8 cellular contexts compared by ENCODE assay signal in genomic region chr11:104705475-104706195, GRCh38.
A peak's percentile ranks its signal among the peaks of the same experiment; 100 is the strongest.
DNase-seq lines count a peak whose midpoint lies in the region; ATAC-seq and TF ChIP-seq lines count a peak whose summit lies in the region.

No MANE protein-coding gene starts in this region.

- H3K4me3 ChIP-seq in GM12875 (ENCODE audit: low read depth, low read length) = peak overlapping the region; percentile 16

- ATAC-seq in HG02588 (IDR thresholded peaks at IDR 0.05; ENCODE audit: unreplicated experiment) = peak; percentile 99

- TF ChIP-seq CTCF in GM12875 (IDR thresholded peaks at IDR 0.05; ENCODE audit: borderline replicate concordance, insufficient read depth, low read depth, low read length) = no peak

- DNase-seq in NCI-H226 = peak; percentile 18
- peak; percentile 43 for DNase-seq in activated T-cell treated with anti-CD3 and anti-CD28 coated beads for 1 hour (ENCODE audit: low read depth)
- peak; percentile 18 for DNase-seq in globus pallidus (ENCODE audit: low spot score)
- DNase-seq in stimulated activated CD4-positive, alpha-beta T cell treated with anti-CD3 and anti-CD28 coated beads, Interleukin-1b, Interleukin-23, amount 100 ng/mL, for 4 hours (ENCODE audit: low read depth in 2 of 2) = peak; percentile 27 to 60
- DNase-seq in HK-2 (ENCODE audit: unreplicated experiment) = no peak
- DNase-seq in NCI-H774 (lab: John Stamatoyannopoulos, UW) = no peak

Comparison
In these comparisons a context has a peak if more than half of its experiments do, and no peak if none do; other contexts are left out.
1. DNase-seq: peak in NCI-H226 (single experiment), activated T-cell treated with anti-CD3 and anti-CD28 coated beads for 1 hour (single experiment), globus pallidus (single experiment) and stimulated activated CD4-positive, alpha-beta T cell treated with anti-CD3 and anti-CD28 coated beads, Interleukin-1b, Interleukin-23, amount 100 ng/mL, for 4 hours (2 of 2); none in HK-2 (single experiment) and NCI-H774 (single experiment).